Comparison of ENCODE assay signal across 11 cellular contexts in genomic region chr1:211581521-211581920, GRCh38. TPM values are rescaled to one million over a fixed set of nuclear protein-coding genes. Genes with fewer than 3 reads are reported as not detected.
A peak's percentile ranks its signal among the peaks of the same experiment; 100 is the strongest.
DNase-seq lines count a peak whose midpoint lies in the region; ATAC-seq and TF ChIP-seq lines count a peak whose summit lies in the region.
"Had no signal": no experiment of that assay in that cellular context is flagged by ENCODE, and none has a peak within 500 bp of the region (broad histone marks: within the 10 kb centered on the region; RNA-seq: fewer than 3 reads in every experiment).

No MANE protein-coding gene starts in this region.

- H3K9me2 ChIP-seq in SK-N-SH, result no peaks in the 10 kb centered on the region

- H3K36me3 ChIP-seq in SK-N-SH (replicated peaks in 1 of 2; ENCODE audit: control insufficient read depth in 1 of 2, insufficient read depth in 2 of 2, low read length in 1 of 2) (no peaks in the 10 kb centered on the region), ascending aorta (no peaks in the 10 kb centered on the region), iPS-15b (ENCODE audit: control insufficient read depth, insufficient read depth, low read length) (no peaks in the 10 kb centered on the region), subcutaneous abdominal adipose tissue (ENCODE audit: control insufficient read depth in 5 of 5, insufficient read depth in 5 of 5, low read length in 5 of 5) (no peaks in the 10 kb centered on the region)

- H3K4me1 ChIP-seq in SK-N-SH (ENCODE audit: control insufficient read depth in 1 of 2, insufficient read depth in 2 of 2, low read depth in 1 of 2, low read length in 1 of 2) (peaks cover 9 to 13% of the 10 kb centered on the region in 2 experiments; a peak in 3 of 4 replicates), ascending aorta (peaks cover 9 to 24% of the 10 kb centered on the region in 2 donors), iPS-15b (ENCODE audit: control insufficient read depth, insufficient read depth, low read length) (peaks cover 19% of the 10 kb centered on the region), subcutaneous abdominal adipose tissue (ENCODE audit: control insufficient read depth in 5 of 5, insufficient read depth in 5 of 5, low read length in 5 of 5) (peaks cover 2 to 53% (median 49%) of the 10 kb centered on the region in 5 donors)

- no peak for ATAC-seq in SK-N-SH treated with all-trans-retinoic acid at 6 μM for 48 hours

- H3K4me3 Mint-ChIP-seq in CD14-positive monocyte, result no peak overlapping the region

- TF ChIP-seq EP300 in SK-N-SH (IDR thresholded peaks at IDR 0.05; ENCODE audit: borderline replicate concordance in 1 of 2, low read depth in 1 of 2, low read length in 1 of 2), result no peak

- H3K9me3 Mint-ChIP-seq in CD14-positive monocyte, result peaks cover 0 to 2% (median 0%) of the 10 kb centered on the region in 7 donors

- H3K9ac ChIP-seq in SK-N-SH (no peak overlapping the region), iPS-15b (ENCODE audit: low read depth, low read length) (no peak overlapping the region), subcutaneous abdominal adipose tissue (ENCODE audit: low read length in 5 of 5) (peak overlapping the region in 1 of 5 donors; percentile 65)

- H3F3A ChIP-seq in SK-N-SH (replicated peaks; ENCODE audit: insufficient read depth), result no peaks in the 10 kb centered on the region

- no peak for DNase-seq in SK-N-SH
- DNase-seq in ascending aorta (ENCODE audit: low spot score in 2 of 2), result peak in 1 of 2 donors; percentile 79
- no peak for DNase-seq in NCI-H1417 (lab: John Stamatoyannopoulos, UW)
- no peak for DNase-seq in CD14-positive monocyte (ENCODE audit: low spot score)
- DNase-seq in central memory CD4-positive, alpha-beta T cell, result no peak
- DNase-seq: anterior cingulate cortex, nucleus accumbens had no signal

- POLR2A ChIA-PET in SK-N-SH (lab: Yijun Ruan, JAX), result no interaction called here

- H3K27me3 ChIP-seq in SK-N-SH (ENCODE audit: insufficient read depth) (no peaks in the 10 kb centered on the region), ascending aorta (no peaks in the 10 kb centered on the region), iPS-15b (ENCODE audit: control insufficient read depth, insufficient read depth, low read length) (peaks cover 2% of the 10 kb centered on the region), subcutaneous abdominal adipose tissue (ENCODE audit: control insufficient read depth in 5 of 5, insufficient read depth in 4 of 5, low read length in 5 of 5) (no peaks in the 10 kb centered on the region)

- TF ChIP-seq CTCF in SK-N-SH (IDR thresholded peaks at IDR 0.05), result no peak
- no peak for TF ChIP-seq CTCF in ascending aorta (IDR thresholded peaks at IDR 0.05)
- no peak for TF ChIP-seq CTCF in CD14-positive monocyte (IDR thresholded peaks at IDR 0.05)

- H3K9me3 ChIP-seq in SK-N-SH, result no peaks in the 10 kb centered on the region
- H3K9me3 ChIP-seq in ascending aorta, result no peaks in the 10 kb centered on the region
- H3K9me3 ChIP-seq in iPS-15b (ENCODE audit: control insufficient read depth, insufficient read depth, low read length), result no peaks in the 10 kb centered on the region
- H3K9me3 ChIP-seq in subcutaneous abdominal adipose tissue (ENCODE audit: control insufficient read depth in 5 of 5, low read length in 5 of 5), result no peaks in the 10 kb centered on the region

- H2AFZ ChIP-seq in SK-N-SH (ENCODE audit: low read depth), result peak overlapping the region; percentile 82

- H3K4me1 Mint-ChIP-seq in CD14-positive monocyte, result peaks cover 53% of the 10 kb centered on the region

- TF ChIP-seq RAD21 in SK-N-SH (IDR thresholded peaks at IDR 0.05; ENCODE audit: low read length), result no peak

- WGBS in SK-N-SH (ENCODE audit: low lambda C conversion rate), result 77% methylated on average over 3 of the region's 3 CpGs

- CTCF ChIA-PET in SK-N-SH (lab: Yijun Ruan, JAX), result interaction anchor here (1.1 to 1.3 kb wide), 2 partner anchors 66 to 112 kb away, joined by 4 read pairs; no protein-coding TSS in a partner anchor

- H3K27ac ChIP-seq in SK-N-SH (ENCODE audit: low read depth in 2 of 2, low read length in 1 of 2) (peak overlapping the region in 1 of 2 experiments; percentile 44; a peak in 1 of 4 replicates), ascending aorta (peak overlapping the region; percentile 84 to 97), subcutaneous abdominal adipose tissue (ENCODE audit: low read depth, low read length) (peak overlapping the region; percentile 84)
- H3K27ac ChIP-seq: 22Rv1 had no signal

- H3K36me3 Mint-ChIP-seq in CD14-positive monocyte, result peaks cover 0 to 4% of the 10 kb centered on the region in 2 donors

- H3K79me2 ChIP-seq in SK-N-SH (ENCODE audit: insufficient read depth), result peaks cover 24% of the 10 kb centered on the region

- H3K4me3 ChIP-seq in SK-N-SH (ENCODE audit: low read depth in 2 of 2, low read length in 1 of 2) (no peak overlapping the region), ascending aorta (no peak overlapping the region), iPS-15b (ENCODE audit: low read depth, low read length) (peak overlapping the region; percentile 4), subcutaneous abdominal adipose tissue (ENCODE audit: low read depth in 1 of 5, low read length in 5 of 5) (no peak overlapping the region)

- intact Hi-C loops in ascending aorta (cut with DNase I) (loop anchor here (2.0 to 5.0 kb wide), 2 partner anchors 199 to 323 kb away; partner anchors contain the start of gene RCOR3), CD14-positive monocyte (cut with micrococcal nuclease) (no loop called here)

- peaks cover 17% of the 10 kb centered on the region for H4K20me1 ChIP-seq in SK-N-SH (ENCODE audit: insufficient read depth)

- no peak overlapping the region for H3K4me2 ChIP-seq in SK-N-SH

- peak overlapping the region in 3 of 7 donors; percentile 46 to 86 (median 75) for H3K27ac Mint-ChIP-seq in CD14-positive monocyte

- H3K27me3 Mint-ChIP-seq in CD14-positive monocyte (ENCODE audit: low read depth in 3 of 3), result peaks cover 0 to 2% (median 0%) of the 10 kb centered on the region in 3 donors

TF ChIP-seq in SK-N-SH, 30 proteins besides CTCF, POLR2A, EP300 and RAD21:
- TF ChIP-seq PBX3 (IDR thresholded peaks at IDR 0.05) (peak; percentile 15; the same call in 1 of the 2 replicates), GATA2 (CRISPR knock-in tag; IDR thresholded peaks at IDR 0.05) (no peak), MEF2A (IDR thresholded peaks at IDR 0.05; ENCODE audit: borderline replicate concordance, low read depth) (peak; percentile 89), TCF12 (IDR thresholded peaks at IDR 0.05) (0 out of 2 replicates have a peak, but pooled peaks have one; percentile 13)
TF ChIP-seq in SK-N-SH: peak in this region for 3.

TF ChIP-seq in SK-N-SH treated with all-trans-retinoic acid at 6 μM for 48 hours, 23 proteins besides CTCF, POLR2A, EP300 and RAD21 (continues in another document):
- TF ChIP-seq ZC3H10 (CRISPR knock-in tag; IDR thresholded peaks at IDR 0.05) (no peak), BACH2 (CRISPR knock-in tag; IDR thresholded peaks at IDR 0.05; ENCODE audit: borderline replicate concordance) (no peak), ARNTL (CRISPR knock-in tag; IDR thresholded peaks at IDR 0.05; ENCODE audit: borderline replicate concordance, low read depth) (no peak), RARB (CRISPR knock-in tag; IDR thresholded peaks at IDR 0.05) (no peak), CSRNP3 (CRISPR knock-in tag; IDR thresholded peaks at IDR 0.05) (no peak), TSHZ2 (CRISPR knock-in tag; IDR thresholded peaks at IDR 0.05) (no peak), PPARA (CRISPR knock-in tag; IDR thresholded peaks at IDR 0.05; ENCODE audit: borderline replicate concordance) (no peak), ISL1 (CRISPR knock-in tag; IDR thresholded peaks at IDR 0.05) (no peak)

RNA-seq across cellular contexts. Expression of gene SLC30A1, which starts 2.6 kb away (rescaled TPM):
- 6.9 and 7.2 TPM in 2 replicates for polyA plus RNA-seq in SK-N-SH (2012; rRNA removed)
- polyA plus RNA-seq in SK-N-SH (2012; cell fraction: cytosol; rRNA removed), result 8.1 and 9.4 TPM in 2 replicates
- 8.6 and 10.0 TPM in 2 replicates for polyA plus RNA-seq in SK-N-SH (2012; cell fraction: nucleus; rRNA removed)
- total RNA-seq in ascending aorta, result 8.9 TPM
- 10 to 100 TPM; 11.9 to 13.2 TPM for polyA plus RNA-seq in CD14-positive monocyte
